ENCODE assay signal across 2 cellular contexts in genomic region chr19:40033989-40034560, GRCh38.
A peak's percentile ranks its signal among the peaks of the same experiment; 100 is the strongest.
TF ChIP-seq lines count a peak whose summit lies in the region.

No MANE protein-coding gene starts in this region.

TF ChIP-seq in HEK293, 187 proteins besides CTCF, POLR2A, EP300 and RAD21:
- peak; percentile 86; the same call in 1 of the 2 replicates for TF ChIP-seq TRIM28 (IDR thresholded peaks at IDR 0.05; ENCODE audit: borderline replicate concordance, low read length)
- peak; percentile 97 for TF ChIP-seq SETDB1 (IDR thresholded peaks at IDR 0.05; ENCODE audit: insufficient read length, low read length)
- TF ChIP-seq ZNF549 (tag by site-specific recombination; IDR thresholded peaks at IDR 0.05) = no peak
- TF ChIP-seq ZNF274 (IDR thresholded peaks at IDR 0.05; ENCODE audit: low read length) = peak; percentile 77
- peak; percentile 98 for TF ChIP-seq ZNF274 (tag by site-specific recombination; IDR thresholded peaks at IDR 0.05; ENCODE audit: borderline replicate concordance)
- TF ChIP-seq ZNF221 (tag by site-specific recombination; IDR thresholded peaks at IDR 0.05; ENCODE audit: borderline replicate concordance) = no peak

TF ChIP-seq in GM12878, 131 proteins besides CTCF, POLR2A, EP300 and RAD21:
- TF ChIP-seq NRF1 (conservative IDR thresholded peaks at IDR 0.05; ENCODE audit: low read depth, low read length) (no peak), ETV6 (conservative IDR thresholded peaks at IDR 0.05 in 1 of 2, IDR thresholded peaks at IDR 0.05 in 1 of 2; ENCODE audit: borderline replicate concordance in 1 of 2, low read depth in 1 of 2) (no peak), ZNF274 (IDR thresholded peaks at IDR 0.05; ENCODE audit: insufficient read depth, insufficient read length) (peak; percentile 40)
